In genomic region chr16:79439866-79440265, GRCh38 we compare ENCODE assay signal across 18 cellular contexts.
"Had no signal": no experiment of that assay in that cellular context is flagged by ENCODE, and none has a peak within 500 bp of the region (broad histone marks: within the 10 kb centered on the region; RNA-seq: fewer than 3 reads in every experiment).

No MANE protein-coding gene starts in this region.

- H3K36me3 ChIP-seq: sigmoid colon, upper lobe of right lung had no signal

- H3K27me3 ChIP-seq: body of pancreas, sigmoid colon, testis, upper lobe of right lung had no signal

- H3K36me3 Mint-ChIP-seq: activated naive CD8-positive, alpha-beta T cell treated with anti-CD3 and anti-CD28 coated beads for 36 hours; stimulated activated memory B cell treated with anti-CD40 and anti-IgM and Interleukin-4, amounts not matched to agents 10 μg/mL and 1 μg/mL and 100 μg/mL, for 72 hours had no signal

- H3K4me1 Mint-ChIP-seq: activated CD4-positive, alpha-beta memory T cell treated with anti-CD3 and anti-CD28 coated beads, Interleukin-2, amount 10 ng/mL, durations not matched to agents 7 days and 5 days; activated naive CD8-positive, alpha-beta T cell treated with anti-CD3 and anti-CD28 coated beads for 36 hours; activated T-helper 17 cell treated with anti-CD3 and anti-CD28 coated beads, Interleukin-2, amount 50 U/mL, for 72 hours; stimulated activated memory B cell treated with anti-CD40 and anti-IgM and Interleukin-4, amounts not matched to agents 10 μg/mL and 1 μg/mL and 100 μg/mL, for 72 hours had no signal

- ATAC-seq: activated T-helper 17 cell treated with anti-CD3 and anti-CD28 coated beads, Interleukin-2, amount 50 U/mL, for 72 hours; body of pancreas; stimulated activated memory B cell treated with anti-CD40 and anti-IgM and Interleukin-4, amounts not matched to agents 10 μg/mL and 1 μg/mL and 100 μg/mL, for 72 hours; upper lobe of right lung had no signal

- DNase-seq: activated CD4-positive, alpha-beta memory T cell treated with anti-CD3 and anti-CD28 coated beads, Interleukin-2, amount 10 ng/mL, durations not matched to agents 7 days and 5 days; activated CD4-positive, alpha-beta T cell treated with anti-CD3 and anti-CD28 coated beads for 48 hours; activated CD4-positive, CD25-positive, alpha-beta regulatory T cell; activated naive CD4-positive, alpha-beta T cell; activated naive CD8-positive, alpha-beta T cell treated with anti-CD3 and anti-CD28 coated beads for 36 hours; activated T-cell treated with anti-CD3 and anti-CD28 coated beads, Interleukin-2, amount 50 U/mL, for 1 hour; amniotic stem cell; body of pancreas; foreskin melanocyte; kidney; nephron progenitor cell; sigmoid colon; stimulated activated CD4-positive, alpha-beta T cell treated with anti-CD3 and anti-CD28 coated beads, Interleukin-4, amount 100 ng/mL, for 24 hours; testis; upper lobe of right lung had no signal

- H3K4me3 Mint-ChIP-seq: activated CD4-positive, alpha-beta memory T cell treated with anti-CD3 and anti-CD28 coated beads, Interleukin-2, amount 10 ng/mL, durations not matched to agents 7 days and 5 days; activated naive CD8-positive, alpha-beta T cell treated with anti-CD3 and anti-CD28 coated beads for 36 hours; activated T-helper 17 cell treated with anti-CD3 and anti-CD28 coated beads, Interleukin-2, amount 50 U/mL, for 72 hours; nephron progenitor cell; stimulated activated memory B cell treated with anti-CD40 and anti-IgM and Interleukin-4, amounts not matched to agents 10 μg/mL and 1 μg/mL and 100 μg/mL, for 72 hours; T-helper 2 cell treated with Interferon-gamma antibody and Interleukin-4, amounts not matched to agents 5 μg/mL and 100 μg/mL, for 36 hours had no signal

- H3K9me3 ChIP-seq: body of pancreas, sigmoid colon, testis, upper lobe of right lung had no signal

- H3K4me3 ChIP-seq: body of pancreas, sigmoid colon, testis, upper lobe of right lung had no signal

- H3K9me3 Mint-ChIP-seq: activated CD4-positive, alpha-beta memory T cell treated with anti-CD3 and anti-CD28 coated beads, Interleukin-2, amount 10 ng/mL, durations not matched to agents 7 days and 5 days; activated naive CD8-positive, alpha-beta T cell treated with anti-CD3 and anti-CD28 coated beads for 36 hours; activated T-helper 17 cell treated with anti-CD3 and anti-CD28 coated beads, Interleukin-2, amount 50 U/mL, for 72 hours; nephron progenitor cell; stimulated activated memory B cell treated with anti-CD40 and anti-IgM and Interleukin-4, amounts not matched to agents 10 μg/mL and 1 μg/mL and 100 μg/mL, for 72 hours; T-helper 2 cell treated with Interferon-gamma antibody and Interleukin-4, amounts not matched to agents 5 μg/mL and 100 μg/mL, for 36 hours had no signal

- H3K27ac Mint-ChIP-seq: activated CD4-positive, alpha-beta memory T cell treated with anti-CD3 and anti-CD28 coated beads, Interleukin-2, amount 10 ng/mL, durations not matched to agents 7 days and 5 days; activated naive CD8-positive, alpha-beta T cell treated with anti-CD3 and anti-CD28 coated beads for 36 hours; activated T-helper 17 cell treated with anti-CD3 and anti-CD28 coated beads, Interleukin-2, amount 50 U/mL, for 72 hours; nephron progenitor cell; stimulated activated memory B cell treated with anti-CD40 and anti-IgM and Interleukin-4, amounts not matched to agents 10 μg/mL and 1 μg/mL and 100 μg/mL, for 72 hours; T-helper 2 cell treated with Interferon-gamma antibody and Interleukin-4, amounts not matched to agents 5 μg/mL and 100 μg/mL, for 36 hours had no signal

- H3K27ac ChIP-seq: body of pancreas, sigmoid colon, testis, upper lobe of right lung had no signal

- H3K27me3 Mint-ChIP-seq: activated CD4-positive, alpha-beta memory T cell treated with anti-CD3 and anti-CD28 coated beads, Interleukin-2, amount 10 ng/mL, durations not matched to agents 7 days and 5 days; activated T-helper 17 cell treated with anti-CD3 and anti-CD28 coated beads, Interleukin-2, amount 50 U/mL, for 72 hours had no signal
